In genomic region chr16:58123896-58124600, GRCh38 we compare ENCODE assay signal across 11 cellular contexts. TPM values are rescaled to one million over a fixed set of nuclear protein-coding genes. Genes with fewer than 3 reads are reported as not detected.
DNase-seq lines count a peak whose midpoint lies in the region; ATAC-seq lines count a peak whose summit lies in the region.
"Had no signal": no experiment of that assay in that cellular context is flagged by ENCODE, and none has a peak within 500 bp of the region (broad histone marks: within the 10 kb centered on the region; RNA-seq: fewer than 3 reads in every experiment).

No MANE protein-coding gene starts in this region.

- H3K27me3 Mint-ChIP-seq in activated CD4-positive, alpha-beta memory T cell treated with anti-CD3 and anti-CD28 coated beads, Interleukin-2, amount 10 ng/mL, durations not matched to agents 7 days and 5 days, result no peaks in the 10 kb centered on the region

- H4K8ac ChIP-seq in mesenchymal stem cell (ENCODE audit: low read length), result no peak overlapping the region

- H3K4me3 Mint-ChIP-seq in activated CD4-positive, alpha-beta memory T cell treated with anti-CD3 and anti-CD28 coated beads, Interleukin-2, amount 10 ng/mL, durations not matched to agents 7 days and 5 days, result no peak overlapping the region

- peaks cover 59% of the 10 kb centered on the region for H3K4me1 Mint-ChIP-seq in activated CD4-positive, alpha-beta memory T cell treated with anti-CD3 and anti-CD28 coated beads, Interleukin-2, amount 10 ng/mL, durations not matched to agents 7 days and 5 days

- H2BK120ac ChIP-seq in mesenchymal stem cell (ENCODE audit: low read depth, low read length), result no peak overlapping the region

- H3K4me2 ChIP-seq in mesenchymal stem cell (ENCODE audit: low read length, poor library complexity, severe bottlenecking), result no peak overlapping the region

- CTCF ChIA-PET in activated CD4-positive, alpha-beta memory T cell treated with anti-CD3 and anti-CD28 coated beads, Interleukin-2, amount 10 ng/mL, durations not matched to agents 7 days and 5 days (lab: Charles Lee), result no interaction called here

- H3K9me3 Mint-ChIP-seq in activated CD4-positive, alpha-beta memory T cell treated with anti-CD3 and anti-CD28 coated beads, Interleukin-2, amount 10 ng/mL, durations not matched to agents 7 days and 5 days, result no peaks in the 10 kb centered on the region

- POLR2A ChIA-PET in activated CD4-positive, alpha-beta memory T cell treated with anti-CD3 and anti-CD28 coated beads, Interleukin-2, amount 10 ng/mL, durations not matched to agents 7 days and 5 days (lab: Charles Lee), result interaction anchor here (0.8 kb wide), 1 partner anchor 532 kb away, joined by 3 read pairs; no protein-coding TSS in a partner anchor

- H3K18ac ChIP-seq in mesenchymal stem cell (ENCODE audit: low read depth in 1 of 2, low read length in 2 of 2), result no peak overlapping the region

- H3K14ac ChIP-seq in mesenchymal stem cell (ENCODE audit: low read length in 2 of 2), result no peak overlapping the region

- H3K79me1 ChIP-seq in mesenchymal stem cell (replicated peaks; ENCODE audit: low read length, poor library complexity, severe bottlenecking), result peaks cover 4% of the 10 kb centered on the region

- no peak overlapping the region for H3K4ac ChIP-seq in mesenchymal stem cell (ENCODE audit: low read depth in 1 of 2, low read length in 2 of 2)

- H2BK5ac ChIP-seq in mesenchymal stem cell (ENCODE audit: low read depth, low read length, poor library complexity, severe bottlenecking), result no peak overlapping the region

- H2BK12ac ChIP-seq in mesenchymal stem cell (ENCODE audit: low read length in 2 of 2), result no peak overlapping the region

- peaks cover 74% of the 10 kb centered on the region for H3K79me2 ChIP-seq in ACC112 (ENCODE audit: control insufficient read depth, insufficient read depth, low read length, unreplicated experiment)

- H3K27me3 ChIP-seq in ACC112 (ENCODE audit: insufficient read depth, low read length) (no peaks in the 10 kb centered on the region), mesenchymal stem cell (ENCODE audit: control insufficient read depth in 1 of 2, insufficient read depth in 1 of 2, low read length in 2 of 2) (no peaks in the 10 kb centered on the region), SJCRH30 (no peaks in the 10 kb centered on the region)
- H3K27me3 ChIP-seq in effector memory CD4-positive, alpha-beta T cell (replicated peaks; ENCODE audit: control insufficient read depth, insufficient read depth, low read length, poor library complexity, severe bottlenecking), result no peaks in the 10 kb centered on the region

- H3K4me1 ChIP-seq in ACC112 (ENCODE audit: control insufficient read depth, insufficient read depth, low read length, unreplicated experiment), result peaks cover 54% of the 10 kb centered on the region
- peaks cover 16% of the 10 kb centered on the region for H3K4me1 ChIP-seq in mesenchymal stem cell (ENCODE audit: control insufficient read depth, insufficient read depth, low read depth, low read length)
- peaks cover 23% of the 10 kb centered on the region for H3K4me1 ChIP-seq in SJCRH30
- peaks cover 18% of the 10 kb centered on the region for H3K4me1 ChIP-seq in effector memory CD4-positive, alpha-beta T cell (ENCODE audit: control insufficient read depth, insufficient read depth, low read length, poor library complexity, severe bottlenecking)

- no peaks in the 10 kb centered on the region for H3K9me3 ChIP-seq in mesenchymal stem cell (ENCODE audit: control insufficient read depth, low read length)
- no peaks in the 10 kb centered on the region for H3K9me3 ChIP-seq in SJCRH30 (replicated peaks)
- no peaks in the 10 kb centered on the region for H3K9me3 ChIP-seq in effector memory CD4-positive, alpha-beta T cell (ENCODE audit: control insufficient read depth, low read length)

- H3K36me3 ChIP-seq in ACC112 (ENCODE audit: insufficient read depth, low read length) (no peaks in the 10 kb centered on the region), mesenchymal stem cell (ENCODE audit: control insufficient read depth in 1 of 2, insufficient read depth in 2 of 2, low read depth in 1 of 2, low read length in 2 of 2) (no peaks in the 10 kb centered on the region), SJCRH30 (no peaks in the 10 kb centered on the region)
- no peaks in the 10 kb centered on the region for H3K36me3 ChIP-seq in effector memory CD4-positive, alpha-beta T cell (ENCODE audit: control insufficient read depth, insufficient read depth, low read length)

- H3K23ac ChIP-seq in mesenchymal stem cell (ENCODE audit: low read length in 2 of 2), result no peak overlapping the region

- no peak overlapping the region for H4K91ac ChIP-seq in mesenchymal stem cell (ENCODE audit: low read length)

- no peak overlapping the region for H2BK15ac ChIP-seq in mesenchymal stem cell (ENCODE audit: low read depth, poor library complexity, severe bottlenecking)

- H2AFZ ChIP-seq in ACC112 (ENCODE audit: low read length, unreplicated experiment), result no peak overlapping the region
- no peak overlapping the region for H2AFZ ChIP-seq in mesenchymal stem cell (ENCODE audit: low read depth, low read length)

- WGBS in mesenchymal stem cell, result 74% methylated on average over 5 of the region's 8 CpGs

- H2AK5ac ChIP-seq in mesenchymal stem cell (ENCODE audit: low read length, severe bottlenecking), result no peak overlapping the region

- peak overlapping the region; percentile 21 for H3K9ac ChIP-seq in mesenchymal stem cell (ENCODE audit: low read length)

- H3K27ac ChIP-seq in ACC112 (ENCODE audit: low read depth, low read length), result peak overlapping the region; percentile 42; the same call in 1 of the 2 replicates
- no peak overlapping the region for H3K27ac ChIP-seq in mesenchymal stem cell (ENCODE audit: low read length, poor library complexity, severe bottlenecking)
- H3K27ac ChIP-seq in SJCRH30, result no peak overlapping the region
- no peak overlapping the region for H3K27ac ChIP-seq in substantia nigra (ENCODE audit: low read depth, low read length, poor library complexity, severe bottlenecking)
- no peak overlapping the region for H3K27ac ChIP-seq in effector memory CD4-positive, alpha-beta T cell (ENCODE audit: insufficient read depth, low read length, poor library complexity, severe bottlenecking)

- ATAC-seq in GM21367 (IDR thresholded peaks at IDR 0.05; ENCODE audit: unreplicated experiment), result no peak

- peak overlapping the region; percentile 6 for H3K27ac Mint-ChIP-seq in activated CD4-positive, alpha-beta memory T cell treated with anti-CD3 and anti-CD28 coated beads, Interleukin-2, amount 10 ng/mL, durations not matched to agents 7 days and 5 days

- DNase-seq in EH (ENCODE audit: low read depth), result peak; percentile 22
- no peak for DNase-seq in activated CD4-positive, alpha-beta memory T cell treated with anti-CD3 and anti-CD28 coated beads, Interleukin-2, amount 10 ng/mL, durations not matched to agents 7 days and 5 days
- no peak for DNase-seq in mesenchymal stem cell
- DNase-seq in SJCRH30, result no peak
- DNase-seq in substantia nigra (lab: John Stamatoyannopoulos, UW), result no peak
- DNase-seq in effector memory CD4-positive, alpha-beta T cell, result no peak
- DNase-seq: aorta, NCI-H1436 treated with DMSO at 0.1 percent for 48 hours had no signal

- no peak overlapping the region; the same call in 1 of the 2 replicates for H3K4me3 ChIP-seq in ACC112 (ENCODE audit: low read depth, low read length)
- no peak overlapping the region for H3K4me3 ChIP-seq in mesenchymal stem cell (ENCODE audit: insufficient read depth in 1 of 2, low read depth in 1 of 2, low read length in 2 of 2)
- no peak overlapping the region for H3K4me3 ChIP-seq in SJCRH30
- no peak overlapping the region for H3K4me3 ChIP-seq in effector memory CD4-positive, alpha-beta T cell (ENCODE audit: insufficient read depth, low read depth, low read length, poor library complexity, severe bottlenecking)
- H3K4me3 ChIP-seq: skin epidermis had no signal

- H3K36me3 Mint-ChIP-seq in activated CD4-positive, alpha-beta memory T cell treated with anti-CD3 and anti-CD28 coated beads, Interleukin-2, amount 10 ng/mL, durations not matched to agents 7 days and 5 days (ENCODE audit: low read depth), result no peaks in the 10 kb centered on the region

RNA-seq across cellular contexts. Expression of gene CFAP20, which starts 5.1 kb away (rescaled TPM):
- 10 to 100 TPM; 36.1 to 37.8 TPM for total RNA-seq in activated CD4-positive, alpha-beta memory T cell treated with anti-CD3 and anti-CD28 coated beads, Interleukin-2, amount 10 ng/mL, durations not matched to agents 7 days and 5 days
- polyA plus RNA-seq in mesenchymal stem cell (2013, experiment 1 of 2), result 44.9 TPM
- 45.4 TPM for polyA plus RNA-seq in mesenchymal stem cell (2013, experiment 2 of 2)
- 116 and 119 TPM in 2 replicates for total RNA-seq in SJCRH30 (2014; rRNA removed; shearing (Covaris generic))
